In the genomic region with DNA sequence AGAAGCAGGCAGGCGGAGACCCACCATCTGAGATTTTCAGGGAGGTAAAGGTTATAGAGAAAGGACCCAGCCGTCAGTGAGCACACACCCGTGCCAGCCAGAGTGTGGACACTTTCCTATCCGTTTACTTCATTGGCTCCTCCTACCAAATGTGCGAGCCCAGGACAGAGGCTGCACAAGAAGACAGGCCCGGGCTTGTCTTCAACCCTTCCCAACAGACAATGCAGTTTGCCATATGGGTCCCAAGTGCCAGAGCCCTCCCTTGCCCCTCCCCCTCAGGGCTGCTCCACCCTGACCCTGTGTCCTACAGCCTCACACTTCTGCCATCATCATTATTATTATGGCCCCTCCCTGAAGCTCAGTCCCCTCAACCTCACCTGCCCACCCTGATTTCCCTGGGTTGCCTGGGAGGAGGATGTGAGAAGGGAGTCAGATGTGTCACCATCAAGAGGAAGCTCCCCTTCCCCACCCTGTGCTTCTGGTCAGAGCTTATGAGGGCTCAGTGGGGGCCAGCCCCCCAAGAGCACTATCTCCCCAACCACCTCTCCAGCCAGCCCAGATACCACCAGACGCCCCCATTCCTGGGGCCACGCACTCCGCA, we compare ENCODE assay signal across 8 cellular contexts. TPM values are rescaled to one million over a fixed set of nuclear protein-coding genes. Genes with fewer than 3 reads are reported as not detected.
A peak's percentile ranks its signal among the peaks of the same experiment; 100 is the strongest.
DNase-seq lines count a peak whose midpoint lies in the region; ATAC-seq and FAIRE-seq lines count a peak whose summit lies in the region.
"Had no signal": no experiment of that assay in that cellular context is flagged by ENCODE, and none has a peak within 500 bp of the region (broad histone marks: within the 10 kb centered on the region; RNA-seq: fewer than 3 reads in every experiment).

No MANE protein-coding gene starts in this region.

- 51 to 55% (median 52%) methylated on average over 8 to 9 of the region's 9 CpGs for WGBS in small intestine, 3 donors

- peak; percentile 4 for ATAC-seq in GM18907 (IDR thresholded peaks at IDR 0.05; ENCODE audit: unreplicated experiment)
- ATAC-seq in GM21423 (IDR thresholded peaks at IDR 0.05; ENCODE audit: unreplicated experiment): no peak
- no peak for ATAC-seq in GM21528 (IDR thresholded peaks at IDR 0.05; ENCODE audit: low FRiP score, unreplicated experiment)

- peak; percentile 52 to 71 for DNase-seq in NCI-H446 (lab: John Stamatoyannopoulos, UW)
- no peak for DNase-seq in effector memory CD4-positive, alpha-beta T cell
- no peak for DNase-seq in small intestine
- DNase-seq in HT-29 (ENCODE audit: low spot score): no peak

- peaks cover 9% of the 10 kb centered on the region for H3K36me3 ChIP-seq in effector memory CD4-positive, alpha-beta T cell (ENCODE audit: control insufficient read depth, insufficient read depth, low read length)
- no peaks in the 10 kb centered on the region for H3K36me3 ChIP-seq in small intestine (ENCODE audit: control insufficient read depth in 2 of 2, insufficient read depth in 2 of 2, low read length in 2 of 2)
- H3K36me3 ChIP-seq: cardiac muscle cell had no signal

- H3K4me1 ChIP-seq in effector memory CD4-positive, alpha-beta T cell (ENCODE audit: control insufficient read depth, insufficient read depth, low read length, poor library complexity, severe bottlenecking): peaks cover 96% of the 10 kb centered on the region
- H3K4me1 ChIP-seq in small intestine (ENCODE audit: control insufficient read depth in 2 of 2, insufficient read depth in 1 of 2, low read depth in 1 of 2, low read length in 1 of 2): peaks cover 0 to 5% of the 10 kb centered on the region in 2 donors

- H3K27ac ChIP-seq in effector memory CD4-positive, alpha-beta T cell (ENCODE audit: insufficient read depth, low read length, poor library complexity, severe bottlenecking): peak overlapping the region; percentile 93
- peak overlapping the region; percentile 37 to 69 for H3K27ac ChIP-seq in small intestine (ENCODE audit: low read depth in 1 of 2, low read length in 1 of 2)
- H3K27ac ChIP-seq: cardiac muscle cell had no signal

- no peaks in the 10 kb centered on the region for H3K27me3 ChIP-seq in effector memory CD4-positive, alpha-beta T cell (replicated peaks; ENCODE audit: control insufficient read depth, insufficient read depth, low read length, poor library complexity, severe bottlenecking)
- no peaks in the 10 kb centered on the region for H3K27me3 ChIP-seq in small intestine (ENCODE audit: control insufficient read depth in 2 of 2, insufficient read depth in 2 of 2, low read length in 2 of 2)
- H3K27me3 ChIP-seq: cardiac muscle cell had no signal

- no peak for FAIRE-seq in small intestine (lab: Jason Lieb, UNC)

- H3K4me3 ChIP-seq in effector memory CD4-positive, alpha-beta T cell (ENCODE audit: insufficient read depth, low read depth, low read length, poor library complexity, severe bottlenecking): peak overlapping the region; percentile 35
- H3K4me3 ChIP-seq in small intestine (ENCODE audit: low read depth in 1 of 2, low read length in 2 of 2): no peak overlapping the region
- H3K4me3 ChIP-seq: cardiac muscle cell had no signal

- no peaks in the 10 kb centered on the region for H3K9me3 ChIP-seq in effector memory CD4-positive, alpha-beta T cell (ENCODE audit: control insufficient read depth, low read length)
- no peaks in the 10 kb centered on the region for H3K9me3 ChIP-seq in small intestine (ENCODE audit: control insufficient read depth, low read depth)

RNA-seq across cellular contexts. Expression of gene LAPTM5, which starts 9.4 kb away (rescaled TPM):
- 10 to 100 TPM; 10.5 to 58.1 (median 50.0) TPM for polyA plus RNA-seq in small intestine
- total RNA-seq in HT-29 (2014; rRNA removed; shearing (Covaris generic)): 0.08 TPM in 1 of 2 replicates, not detected in the other

RNA-seq across cellular contexts. Expression of gene MATN1, which starts 24.8 kb away (rescaled TPM):
- polyA plus RNA-seq in small intestine: under 1 TPM in 1 of 3 donors, not detected in 2; 0.03 TPM
- total RNA-seq in HT-29 (2014; rRNA removed; shearing (Covaris generic)): not detected in 2 replicates

Comparison
In these comparisons a context has a peak if more than half of its experiments do, and no peak if none do; other contexts are left out.
1. DNase-seq: peak in NCI-H446 (2 of 2); none in effector memory CD4-positive, alpha-beta T cell (0 of 3), small intestine (single experiment) and HT-29 (single experiment).